8 cellular contexts compared by ENCODE assay signal in genomic region chr15:84601555-84601838, GRCh38. TPM values are rescaled to one million over a fixed set of nuclear protein-coding genes. Genes with fewer than 3 reads are reported as not detected.
DNase-seq lines count a peak whose midpoint lies in the region; ATAC-seq and TF ChIP-seq lines count a peak whose summit lies in the region.

No MANE protein-coding gene starts in this region.

- H2BK15ac ChIP-seq in IMR-90 (ENCODE audit: low read depth, low read length) = no peak overlapping the region

- DNase-seq in IMR-90 (no peak), colonic mucosa (no peak), HuH-7.5 (ENCODE audit: low spot score) (no peak), hippocampal formation (lab: John Stamatoyannopoulos, UW) (no peak)
- no peak for DNase-seq in naive thymus-derived CD8-positive, alpha-beta T cell

- TF ChIP-seq POLR2A in IMR-90 (IDR thresholded peaks at IDR 0.05; ENCODE audit: low read depth, low read length) = no peak

- H2BK20ac ChIP-seq in IMR-90 (ENCODE audit: low read depth, low read length) = no peak overlapping the region

- H3K36me3 Mint-ChIP-seq in naive thymus-derived CD8-positive, alpha-beta T cell = peaks cover 0 to 30% (median 0%) of the 10 kb centered on the region in 3 donors

- no peak for TF ChIP-seq RAD21 in IMR-90 (IDR thresholded peaks at IDR 0.05; ENCODE audit: low read length)

- ATAC-seq in IMR-90 (ENCODE audit: low read depth) (no peak), HG02884 (IDR thresholded peaks at IDR 0.05; ENCODE audit: unreplicated experiment) (no peak), GM21717 (IDR thresholded peaks at IDR 0.05; ENCODE audit: unreplicated experiment) (no peak)
- no peak for ATAC-seq in naive thymus-derived CD8-positive, alpha-beta T cell

- peaks cover 4% of the 10 kb centered on the region; the same call in 1 of the 2 replicates for H4K20me1 ChIP-seq in IMR-90 (ENCODE audit: insufficient read depth, low read length)

- no peaks in the 10 kb centered on the region for H3K79me2 ChIP-seq in ACC112 (ENCODE audit: control insufficient read depth, insufficient read depth, low read length, unreplicated experiment)

- no peak overlapping the region; the same call in 1 of the 2 replicates for H3K56ac ChIP-seq in IMR-90 (ENCODE audit: extremely low read depth, insufficient read depth, low read length)

- H3K4me2 ChIP-seq in IMR-90 (ENCODE audit: low read depth, low read length) = peak overlapping the region; percentile 90

- H3K4me3 Mint-ChIP-seq in naive thymus-derived CD8-positive, alpha-beta T cell = peak overlapping the region; percentile 92 to 99 (median 98)

- in situ Hi-C loops in IMR-90 (cut with MboI; ENCODE audit: low sequenced_read_pairs) = no loop called here

- H3K36me3 ChIP-seq in ACC112 (ENCODE audit: insufficient read depth, low read length) (no peaks in the 10 kb centered on the region), IMR-90 (ENCODE audit: control insufficient read depth, insufficient read depth, low read length) (peaks cover 20% of the 10 kb centered on the region), colonic mucosa (no peaks in the 10 kb centered on the region)

- peak overlapping the region; percentile 95 for H2AFZ ChIP-seq in ACC112 (ENCODE audit: low read length, unreplicated experiment)
- peak overlapping the region; percentile 99 for H2AFZ ChIP-seq in IMR-90 (replicated peaks; ENCODE audit: low read length, poor library complexity)

- peaks cover 22 to 45% of the 10 kb centered on the region in 2 experiments for H3K79me1 ChIP-seq in IMR-90 (ENCODE audit: low read depth in 1 of 2, low read length in 2 of 2)

- peak overlapping the region; percentile 88 for H3K4me3 ChIP-seq in ACC112 (ENCODE audit: low read depth, low read length)
- H3K4me3 ChIP-seq in IMR-90 (ENCODE audit: insufficient read depth, low read depth, low read length) = peak overlapping the region; percentile 65
- peak overlapping the region; percentile 82 for H3K4me3 ChIP-seq in colonic mucosa

- peak overlapping the region; percentile 43; the same call in 1 of the 2 replicates for H3K23ac ChIP-seq in IMR-90 (ENCODE audit: low read depth, low read length)

- H3K18ac ChIP-seq in IMR-90 (ENCODE audit: low read depth, low read length) = no peak overlapping the region

- no peak overlapping the region for H2BK120ac ChIP-seq in IMR-90 (ENCODE audit: low read depth, low read length)

- H3K9ac ChIP-seq in IMR-90 (ENCODE audit: low read depth, low read length) (peak overlapping the region; percentile 84), colonic mucosa (ENCODE audit: low read depth in 2 of 2, low read length in 2 of 2) (peak overlapping the region; percentile 86 to 87)

- no CpG with 5 or more reads among the region's 6 CpGs for WGBS in IMR-90 (ENCODE audit: extremely low coverage in 2 of 2, insufficient read length in 1 of 2), 2 experiments

- no peak overlapping the region for H2BK5ac ChIP-seq in IMR-90 (ENCODE audit: low read depth, low read length, poor library complexity, severe bottlenecking)

- H3K4me1 ChIP-seq in ACC112 (ENCODE audit: control insufficient read depth, insufficient read depth, low read length, unreplicated experiment) (no peaks in the 10 kb centered on the region), IMR-90 (ENCODE audit: control insufficient read depth, insufficient read depth, low read length) (peaks cover 4% of the 10 kb centered on the region), colonic mucosa (peaks cover 3% of the 10 kb centered on the region)

- CTCF ChIA-PET in IMR-90 (lab: Yijun Ruan, JAX) = interaction anchor here (0.9 kb wide), 1 partner anchor 12 kb away, joined by 3 read pairs; no protein-coding TSS in a partner anchor

- H3K27me3 ChIP-seq in ACC112 (ENCODE audit: insufficient read depth, low read length) (no peaks in the 10 kb centered on the region), IMR-90 (ENCODE audit: control insufficient read depth, insufficient read depth, low read length) (no peaks in the 10 kb centered on the region), colonic mucosa (no peaks in the 10 kb centered on the region)

- POLR2A ChIA-PET in IMR-90 (lab: Charles Lee; ENCODE audit: unreplicated experiment) = no interaction called here
- POLR2A ChIA-PET in naive thymus-derived CD8-positive, alpha-beta T cell (lab: Charles Lee) = interaction anchor here (0.9 to 4.4 kb wide), 9 partner anchors 12 to 380 kb away, joined by 3 to 136 read pairs (median 5); partner anchors contain the start of genes SEC11A and WDR73

- no peak overlapping the region for H3K4ac ChIP-seq in IMR-90 (ENCODE audit: low read depth, low read length)

- TF ChIP-seq CTCF in IMR-90 (conservative IDR thresholded peaks at IDR 0.05; ENCODE audit: low read depth, low read length) = no peak
- no peak for TF ChIP-seq CTCF in colonic mucosa (IDR thresholded peaks at IDR 0.05)

- H3K27me3 Mint-ChIP-seq in naive thymus-derived CD8-positive, alpha-beta T cell = no peaks in the 10 kb centered on the region

- peak overlapping the region in 9 of 10 donors; percentile 53 to 94 (median 81) for H3K27ac Mint-ChIP-seq in naive thymus-derived CD8-positive, alpha-beta T cell

- H3K27ac ChIP-seq in ACC112 (ENCODE audit: low read depth, low read length) (no peak overlapping the region), IMR-90 (ENCODE audit: insufficient read depth, low read length) (no peak overlapping the region; the same call in 1 of the 2 replicates), colonic mucosa (no peak overlapping the region)

- intact Hi-C loops in IMR-90 (cut with micrococcal nuclease) (loop anchor here (2.0 to 5.0 kb wide), 2 partner anchors 31 to 51 kb away; partner anchors contain the start of gene WDR73), colonic mucosa (cut with DNase I) (no loop called here)

- H3K14ac ChIP-seq in IMR-90 (replicated peaks; ENCODE audit: low read depth, low read length) = peak overlapping the region; percentile 80

- peaks cover 34 to 83% (median 77%) of the 10 kb centered on the region in 4 donors for H3K4me1 Mint-ChIP-seq in naive thymus-derived CD8-positive, alpha-beta T cell

- no peak overlapping the region for H4K5ac ChIP-seq in IMR-90 (ENCODE audit: low read depth, low read length)

- H4K8ac ChIP-seq in IMR-90 (ENCODE audit: low read depth in 2 of 2, low read length in 2 of 2) = peak overlapping the region; percentile 70 to 78; a peak in 3 of 4 replicates

- peaks cover 3% of the 10 kb centered on the region; the same call in 1 of the 2 replicates for H3K9me1 ChIP-seq in IMR-90 (ENCODE audit: insufficient read depth, low read length)

- no peak overlapping the region for H2AK9ac ChIP-seq in IMR-90 (replicated peaks; ENCODE audit: low read depth, low read length, poor library complexity)

- BruUV-seq in IMR-90 (replicated peaks; lab: Mats Ljungman, UMichigan) = no TSS peak

- H3K9me3 ChIP-seq in IMR-90 (ENCODE audit: control insufficient read depth, insufficient read depth, low read length) (no peaks in the 10 kb centered on the region), colonic mucosa (no peaks in the 10 kb centered on the region)

- no peak overlapping the region for H4K91ac ChIP-seq in IMR-90 (ENCODE audit: insufficient read depth, low read depth, low read length)

- no peak overlapping the region for H2AK5ac ChIP-seq in IMR-90 (ENCODE audit: low read depth, low read length)

- no peaks in the 10 kb centered on the region for H3K9me3 Mint-ChIP-seq in naive thymus-derived CD8-positive, alpha-beta T cell

- dilution Hi-C loops in IMR-90 (cut with HindIII; ENCODE audit: low sequenced_read_pairs, unreplicated experiment) = no loop called here

TF ChIP-seq in IMR-90, 13 proteins besides CTCF, POLR2A, EP300 and RAD21:
- TF ChIP-seq SMC3 (IDR thresholded peaks at IDR 0.05; ENCODE audit: low read depth, low read length) (no peak), MAFK (IDR thresholded peaks at IDR 0.05; ENCODE audit: low read depth, low read length) (no peak), USF2 (IDR thresholded peaks at IDR 0.05; ENCODE audit: low read depth, low read length) (no peak), CEBPB (IDR thresholded peaks at IDR 0.05; ENCODE audit: low read depth, low read length) (no peak), RCOR1 (IDR thresholded peaks at IDR 0.05; ENCODE audit: insufficient replicate concordance, low read length) (no peak), NFE2L2 (IDR thresholded peaks at IDR 0.05; ENCODE audit: low read depth, low read length) (no peak), BHLHE40 (IDR thresholded peaks at IDR 0.05; ENCODE audit: low read depth, low read length) (no peak)

RNA-seq across cellular contexts. Expression of gene ZSCAN2, which starts 0.7 kb away (rescaled TPM):
- total RNA-seq in IMR-90 (2012; rRNA removed) = 15.0 and 18.3 TPM in 2 replicates
- polyA plus RNA-seq in IMR-90 (2012; rRNA removed) = 10.4 and 11.1 TPM in 2 replicates
- polyA plus RNA-seq in IMR-90 (2012; cell fraction: cytosol; rRNA removed) = 11.1 and 12.0 TPM in 2 replicates
- polyA plus RNA-seq in IMR-90 (2012; cell fraction: nucleus; rRNA removed; ENCODE audit: low replicate concordance) = 6.0 and 6.9 TPM in 2 replicates
- 1 to 10 TPM; 6.3 to 6.4 TPM for total RNA-seq in colonic mucosa
- total RNA-seq in naive thymus-derived CD8-positive, alpha-beta T cell = 10 to 100 TPM; 10.5 to 13.6 TPM
- polyA plus RNA-seq in naive thymus-derived CD8-positive, alpha-beta T cell = 10 to 100 TPM in 1 of 3 donors, 1 to 10 TPM in 2; 5.1 to 10.1 (median 7.4) TPM

RNA-seq across cellular contexts. Expression of gene WDR73, which starts 52.6 kb away (rescaled TPM):
- 18.6 and 25.5 TPM in 2 replicates for total RNA-seq in IMR-90 (2012; rRNA removed)
- polyA plus RNA-seq in IMR-90 (2012; rRNA removed) = 18.8 and 21.5 TPM in 2 replicates
- 10.0 and 14.8 TPM in 2 replicates for polyA plus RNA-seq in IMR-90 (2012; cell fraction: cytosol; rRNA removed)
- 56.1 and 58.7 TPM in 2 replicates for polyA plus RNA-seq in IMR-90 (2012; cell fraction: nucleus; rRNA removed; ENCODE audit: low replicate concordance)
- total RNA-seq in colonic mucosa = 10 to 100 TPM; 15.3 to 24.3 TPM
- total RNA-seq in naive thymus-derived CD8-positive, alpha-beta T cell = 10 to 100 TPM; 38.3 to 43.2 TPM
- polyA plus RNA-seq in naive thymus-derived CD8-positive, alpha-beta T cell = 10 to 100 TPM; 12.2 to 18.8 (median 17.9) TPM

RNA-seq across cellular contexts. Expression of gene NMB, which starts 56.5 kb away (rescaled TPM):
- 1.3 and 1.4 TPM in 2 replicates for total RNA-seq in IMR-90 (2012; rRNA removed)
- 3.8 and 5.1 TPM in 2 replicates for polyA plus RNA-seq in IMR-90 (2012; rRNA removed)
- 1.8 and 5.9 TPM in 2 replicates for polyA plus RNA-seq in IMR-90 (2012; cell fraction: cytosol; rRNA removed)
- polyA plus RNA-seq in IMR-90 (2012; cell fraction: nucleus; rRNA removed; ENCODE audit: low replicate concordance) = 1.3 and 2.6 TPM in 2 replicates
- total RNA-seq in colonic mucosa = 1 to 10 TPM; 2.8 to 4.4 TPM
- 1 to 10 TPM; 1.6 to 2.1 TPM for total RNA-seq in naive thymus-derived CD8-positive, alpha-beta T cell
- polyA plus RNA-seq in naive thymus-derived CD8-positive, alpha-beta T cell = 1 to 10 TPM; 1.9 to 5.7 (median 3.3) TPM
